ENCODE assay signal across 8 cellular contexts in the genomic region with DNA sequence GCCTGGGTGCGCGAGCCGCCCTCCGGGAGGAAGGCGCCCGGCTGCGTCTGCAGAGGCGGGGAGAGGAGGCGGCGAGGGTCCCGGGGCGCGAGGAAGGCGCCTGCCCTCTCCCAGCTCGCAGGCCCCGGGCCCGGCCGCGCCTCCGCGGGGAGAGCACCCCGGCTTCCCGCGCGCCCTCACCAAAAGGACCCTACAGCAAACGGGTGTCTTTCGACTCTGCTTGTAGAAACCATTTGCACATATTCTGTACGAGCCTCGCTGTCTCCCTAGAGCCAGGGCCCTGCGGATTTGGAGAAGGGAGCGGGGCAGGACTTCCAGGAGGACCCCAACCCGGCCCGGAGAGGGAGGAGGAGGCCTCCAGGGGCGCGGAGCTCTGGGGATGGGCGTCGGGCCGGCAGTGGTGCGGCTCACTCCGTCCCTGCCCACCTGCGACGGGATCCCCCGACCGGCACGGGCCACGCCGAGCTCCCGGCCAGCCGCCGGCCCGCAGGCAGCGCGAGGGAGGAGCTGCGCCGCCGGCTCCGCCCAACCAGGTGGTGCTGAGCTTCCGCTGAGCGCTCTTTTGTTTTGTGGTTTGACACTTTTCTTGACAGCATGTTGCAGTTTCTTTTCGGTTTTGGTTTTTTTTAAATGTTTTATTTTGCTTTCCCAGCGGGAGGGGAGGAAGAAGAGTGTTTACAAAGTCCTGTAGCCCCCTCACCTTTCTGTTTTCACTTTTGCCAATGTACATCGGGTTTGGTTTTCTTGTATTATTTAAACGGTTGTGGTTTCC.
DNase-seq lines count a peak whose midpoint lies in the region; ATAC-seq and TF ChIP-seq lines count a peak whose summit lies in the region.

No MANE protein-coding gene starts in this region.

- WGBS in esophagus, 2 donors = 12 to 14% methylated on average over 49 to 63 of the region's 63 CpGs

- peaks cover 14% of the 10 kb centered on the region for H3K36me3 Mint-ChIP-seq in CD4-positive, alpha-beta T cell (ENCODE audit: low read depth)
- H3K36me3 Mint-ChIP-seq in IgD-negative memory B cell (peaks cover 7% of the 10 kb centered on the region), progenitor cell of endocrine pancreas (ENCODE audit: insufficient read depth) (no peaks in the 10 kb centered on the region)

- H3K9me3 ChIP-seq in CD4-positive, alpha-beta T cell (ENCODE audit: control insufficient read depth, low read length) = no peaks in the 10 kb centered on the region
- H3K9me3 ChIP-seq in esophagus (ENCODE audit: control insufficient read depth in 2 of 2, insufficient read depth in 1 of 2, low read depth in 1 of 2, low read length in 1 of 2) = peaks cover 0 to 2% of the 10 kb centered on the region in 2 donors

- CTCF ChIA-PET in CD4-positive, alpha-beta T cell (lab: Charles Lee) = interaction anchor here (1.0 to 1.2 kb wide), 4 partner anchors 9 to 104 kb away, joined by 3 to 5 read pairs (median 4); no protein-coding TSS in a partner anchor

- peak overlapping the region; percentile 97 for H3K4me3 Mint-ChIP-seq in CD4-positive, alpha-beta T cell
- peak overlapping the region; percentile 92 to 98 (median 96) for H3K4me3 Mint-ChIP-seq in IgD-negative memory B cell
- H3K4me3 Mint-ChIP-seq in progenitor cell of endocrine pancreas (ENCODE audit: low read depth) = peak overlapping the region; percentile 83

- peaks cover 2 to 5% of the 10 kb centered on the region in 2 donors for H3K4me1 ChIP-seq in esophagus (ENCODE audit: control insufficient read depth in 2 of 2, insufficient read depth in 2 of 2, low read length in 1 of 2)

- H3K9me3 Mint-ChIP-seq in CD4-positive, alpha-beta T cell = no peaks in the 10 kb centered on the region
- H3K9me3 Mint-ChIP-seq in IgD-negative memory B cell = no peaks in the 10 kb centered on the region
- no peaks in the 10 kb centered on the region for H3K9me3 Mint-ChIP-seq in progenitor cell of endocrine pancreas (ENCODE audit: low read depth)

- peak overlapping the region; percentile 43 to 51 for H3K4me3 ChIP-seq in esophagus (ENCODE audit: low read depth in 1 of 2, low read length in 2 of 2)

- peak in 7 of 10 experiments; percentile 16 to 43 (median 25) for DNase-seq in CD4-positive, alpha-beta T cell
- peak; percentile 11 to 42 for DNase-seq in activated CD4-positive, alpha-beta T cell treated with anti-CD3 and anti-CD28 coated beads, Interleukin-2, amount 50 U/mL, for 24 hours (ENCODE audit: low read depth in 1 of 2, low spot score in 1 of 2)
- DNase-seq in progenitor cell of endocrine pancreas (ENCODE audit: low spot score, unreplicated experiment) (no peak), AG08395 (ENCODE audit: low spot score) (no peak), NCI-H187 (lab: John Stamatoyannopoulos, UW) (no peak)

- POLR2A ChIA-PET in CD4-positive, alpha-beta T cell (lab: Charles Lee) = interaction anchor here (0.6 to 3.4 kb wide), 8 partner anchors 9 to 199 kb away, joined by 3 to 48 read pairs (median 6); a partner anchor contains a TSS

- H3K36me3 ChIP-seq in esophagus (ENCODE audit: control insufficient read depth in 2 of 2, insufficient read depth in 2 of 2, low read length in 1 of 2) = no peaks in the 10 kb centered on the region

- TF ChIP-seq CTCF in CD4-positive, alpha-beta T cell (IDR thresholded peaks at IDR 0.05) = no peak
- TF ChIP-seq CTCF in progenitor cell of endocrine pancreas (IDR thresholded peaks at IDR 0.05; ENCODE audit: unreplicated experiment) = no peak

- no peaks in the 10 kb centered on the region for H3K27me3 ChIP-seq in CD4-positive, alpha-beta T cell (ENCODE audit: control insufficient read depth, insufficient read depth, low read length)
- no peaks in the 10 kb centered on the region for H3K27me3 ChIP-seq in esophagus (ENCODE audit: control insufficient read depth in 1 of 2, insufficient read depth in 2 of 2, low read length in 2 of 2)

- peaks cover 10% of the 10 kb centered on the region for H3K27me3 Mint-ChIP-seq in CD4-positive, alpha-beta T cell
- peaks cover 23% of the 10 kb centered on the region for H3K27me3 Mint-ChIP-seq in IgD-negative memory B cell
- peaks cover 54% of the 10 kb centered on the region for H3K27me3 Mint-ChIP-seq in progenitor cell of endocrine pancreas

- H3K27ac Mint-ChIP-seq in CD4-positive, alpha-beta T cell = peak overlapping the region; percentile 84
- H3K27ac Mint-ChIP-seq in IgD-negative memory B cell (peak overlapping the region; percentile 73 to 93 (median 74)), progenitor cell of endocrine pancreas (peak overlapping the region; percentile 94)

- peak; percentile 78 for ATAC-seq in CD4-positive, alpha-beta T cell (ENCODE audit: poor library complexity)
- peak; percentile 57 for ATAC-seq in GM19397 (IDR thresholded peaks at IDR 0.05; ENCODE audit: unreplicated experiment)

- H3K27ac ChIP-seq in CD4-positive, alpha-beta T cell (ENCODE audit: low read depth, low read length) = peak overlapping the region; percentile 50
- H3K27ac ChIP-seq in esophagus (ENCODE audit: low read depth in 2 of 2, low read length in 1 of 2) = peak overlapping the region in 1 of 2 donors; percentile 0

- intact Hi-C loops in CD4-positive, alpha-beta T cell (cut with DNase I, micrococcal nuclease) = loop anchor here in 1 of 2 experiments (5.0 to 10.0 kb wide), 3 partner anchors 121 to 897 kb away; a partner anchor contains a TSS

- peaks cover 49% of the 10 kb centered on the region for H3K4me1 Mint-ChIP-seq in CD4-positive, alpha-beta T cell (ENCODE audit: low read depth)
- H3K4me1 Mint-ChIP-seq in IgD-negative memory B cell (peaks cover 7 to 19% (median 16%) of the 10 kb centered on the region in 3 donors), progenitor cell of endocrine pancreas (ENCODE audit: low read depth) (peaks cover 19% of the 10 kb centered on the region)

Comparison
In these comparisons a context has a peak if more than half of its experiments do, and no peak if none do; other contexts are left out.
1. DNase-seq: peak in CD4-positive, alpha-beta T cell (7 of 10) and activated CD4-positive, alpha-beta T cell treated with anti-CD3 and anti-CD28 coated beads, Interleukin-2, amount 50 U/mL, for 24 hours (2 of 2); none in progenitor cell of endocrine pancreas (single experiment), AG08395 (single experiment) and NCI-H187 (0 of 2).
2. Peak in every context shown above with its lines, with median percentiles within 50 percentile points of each other: H3K27ac Mint-ChIP-seq and H3K4me3 Mint-ChIP-seq.